In genomic region chr3:134364936-134365765, GRCh38 we compare ENCODE assay signal across 8 cellular contexts. TPM values are rescaled to one million over a fixed set of nuclear protein-coding genes. Genes with fewer than 3 reads are reported as not detected.
DNase-seq lines count a peak whose midpoint lies in the region; ATAC-seq and TF ChIP-seq lines count a peak whose summit lies in the region.

No MANE protein-coding gene starts in this region.

- RAD21 ChIA-PET in HCT116 (lab: Charles Lee; ENCODE audit: low non-redundant PET in 1 of 2, low total read pairs in 2 of 2, uncharacterized antibody in 2 of 2, unreplicated experiment in 2 of 2), result interaction anchor here in 1 of 2 experiments (0.7 to 1.3 kb wide), 3 partner anchors 9 to 51 kb away, joined by 3 to 7 read pairs (median 4); partner anchors contain the start of gene AMOTL2

- TF ChIP-seq POLR2A in HCT116 (IDR thresholded peaks at IDR 0.05; ENCODE audit: borderline replicate concordance, extremely low read depth, insufficient read depth, insufficient read length) (no peak), gastroesophageal sphincter (IDR thresholded peaks at IDR 0.05) (no peak)

- H3K4me2 ChIP-seq in HCT116 (ENCODE audit: low read length), result peak overlapping the region; percentile 77

- WGBS in gastroesophageal sphincter (ENCODE audit: low coverage in 1 of 2), 2 donors, result 37 to 47% methylated on average over 5 of the region's 8 CpGs

- TF ChIP-seq CTCF in HCT116 (IDR thresholded peaks at IDR 0.05 in 2 of 3, conservative IDR thresholded peaks at IDR 0.05 in 1 of 3; ENCODE audit: borderline replicate concordance in 1 of 3, insufficient read depth in 1 of 3, low read depth in 2 of 3, low read length in 2 of 3) (no peak), gastroesophageal sphincter (IDR thresholded peaks at IDR 0.05) (no peak)

- no peak overlapping the region for H2AFZ ChIP-seq in HCT116 (ENCODE audit: low read depth, low read length, poor library complexity, severe bottlenecking)

- H3K4me3 ChIP-seq in HCT116 (replicated peaks in 1 of 2; ENCODE audit: low read depth in 1 of 2, low read length in 2 of 2) (peak overlapping the region in 1 of 2 experiments; percentile 48; a peak in 3 of 4 replicates), SJSA1 (no peak overlapping the region), gastroesophageal sphincter (peak overlapping the region in 1 of 2 donors; percentile 40), skin epidermis (no peak overlapping the region)

- H3K79me2 ChIP-seq in HCT116 (ENCODE audit: insufficient read depth, low read length), result peaks cover 48% of the 10 kb centered on the region

- no peak for DNase-seq in HCT116 (ENCODE audit: low read depth, low spot score)
- DNase-seq in SJSA1 (ENCODE audit: low read depth in 1 of 2, low spot score in 2 of 2), result peak in 1 of 2 experiments; percentile 60
- DNase-seq in NOMO-1 treated with DMSO at 0.1 percent for 48 hours (lab: John Stamatoyannopoulos, UW; ENCODE audit: unreplicated experiment), result no peak
- DNase-seq in NCI-H774 (lab: John Stamatoyannopoulos, UW), result no peak
- no peak for DNase-seq in NCI-H226

- TF ChIP-seq RAD21 in HCT116 (IDR thresholded peaks at IDR 0.05; ENCODE audit: low read depth), result no peak

- POLR2A ChIA-PET in HCT116 (lab: Charles Lee), result interaction anchor here (1.0 to 2.7 kb wide), 4 partner anchors 9 to 43 kb away, joined by 3 to 30 read pairs (median 4); partner anchors contain the start of gene AMOTL2

- ATAC-seq in HCT116 (no peak), gastroesophageal sphincter (no peak), HG02870 (IDR thresholded peaks at IDR 0.05; ENCODE audit: unreplicated experiment) (no peak)

- H3K27ac ChIP-seq in HCT116 (ENCODE audit: low read depth, low read length) (peak overlapping the region; percentile 78), SJSA1 (peak overlapping the region; percentile 64), gastroesophageal sphincter (peak overlapping the region; percentile 24 to 100 (median 99)), skin epidermis (peak overlapping the region in 16 of 21 experiments; percentile 2 to 90 (median 72))

- H3K4me1 ChIP-seq in HCT116 (ENCODE audit: control insufficient read depth in 1 of 2, insufficient read depth in 2 of 2, low read length in 2 of 2), result peaks cover 45 to 90% of the 10 kb centered on the region in 2 experiments
- H3K4me1 ChIP-seq in SJSA1 (replicated peaks), result peaks cover 100% of the 10 kb centered on the region
- peaks cover 22 to 99% (median 89%) of the 10 kb centered on the region in 3 donors for H3K4me1 ChIP-seq in gastroesophageal sphincter

- peaks cover 25 to 84% of the 10 kb centered on the region in 2 experiments for H3K36me3 ChIP-seq in HCT116 (ENCODE audit: control insufficient read depth in 1 of 2, insufficient read depth in 2 of 2, low read length in 2 of 2)
- peaks cover 98% of the 10 kb centered on the region for H3K36me3 ChIP-seq in SJSA1
- peaks cover 2 to 92% of the 10 kb centered on the region in 2 donors for H3K36me3 ChIP-seq in gastroesophageal sphincter

- no peaks in the 10 kb centered on the region for H4K20me1 ChIP-seq in HCT116 (ENCODE audit: insufficient read depth)

- no peaks in the 10 kb centered on the region for H3K27me3 ChIP-seq in HCT116 (ENCODE audit: insufficient read depth, low read length)
- H3K27me3 ChIP-seq in SJSA1 (replicated peaks), result no peaks in the 10 kb centered on the region
- no peaks in the 10 kb centered on the region for H3K27me3 ChIP-seq in gastroesophageal sphincter

- CTCF ChIA-PET in HCT116 (lab: Charles Lee), result interaction anchor here (1.0 to 2.2 kb wide), 4 partner anchors 9 to 109 kb away, joined by 3 to 14 read pairs (median 4); partner anchors contain the start of gene AMOTL2

- TF ChIP-seq EP300 in gastroesophageal sphincter (IDR thresholded peaks at IDR 0.05), result no peak

- no TSS peak for BruUV-seq in HCT116 (replicated peaks; lab: Mats Ljungman, UMichigan)

- H3K9me2 ChIP-seq in HCT116 (ENCODE audit: insufficient read depth), result no peaks in the 10 kb centered on the region

- intact Hi-C loops in HCT116 (cut with micrococcal nuclease), result no loop called here

- no peaks in the 10 kb centered on the region for H3K9me3 ChIP-seq in HCT116 (ENCODE audit: control insufficient read depth in 1 of 2, insufficient read depth in 1 of 2, low read depth in 1 of 2, low read length in 2 of 2)
- no peaks in the 10 kb centered on the region for H3K9me3 ChIP-seq in SJSA1 (replicated peaks)
- H3K9me3 ChIP-seq in gastroesophageal sphincter, result no peaks in the 10 kb centered on the region

- H3K9ac ChIP-seq in HCT116 (ENCODE audit: low read length), result peak overlapping the region; percentile 82

TF ChIP-seq in HCT116, 20 proteins besides CTCF, POLR2A, EP300 and RAD21:
- TF ChIP-seq EZH2 (IDR thresholded peaks at IDR 0.05) (no peak), MAX (IDR thresholded peaks at IDR 0.05) (no peak)

RNA-seq across cellular contexts. Expression of gene AMOTL2, which starts 9.1 kb away (rescaled TPM):
- 54.0 TPM for total RNA-seq in HCT116 (2021; ENCODE audit: unreplicated experiment)
- 17.8 and 19.7 TPM in 2 replicates for polyA plus RNA-seq in HCT116 (2012)
- total RNA-seq in SJSA1 (2014; rRNA removed; shearing (Covaris generic)), result 86.3 and 142 TPM in 2 replicates
- total RNA-seq in gastroesophageal sphincter, result 100 to 1,000 TPM in 3 of 4 donors, 10 to 100 TPM in 1; 93.2 to 226 (median 153) TPM
